20 cellular contexts compared by ENCODE assay signal in genomic region chr19:28136796-28137195, GRCh38.
DNase-seq lines count a peak whose midpoint lies in the region; ATAC-seq, FAIRE-seq and TF ChIP-seq lines count a peak whose summit lies in the region.
"Had no signal": no experiment of that assay in that cellular context is flagged by ENCODE, and none has a peak within 500 bp of the region (broad histone marks: within the 10 kb centered on the region; RNA-seq: fewer than 3 reads in every experiment).

No MANE protein-coding gene starts in this region.

- no peak overlapping the region for H3K27ac Mint-ChIP-seq in neural crest cell (ENCODE audit: unreplicated experiment)
- no peak overlapping the region for H3K27ac Mint-ChIP-seq in activated naive CD4-positive, alpha-beta T cell treated with anti-CD3 and anti-CD28 coated beads, Interleukin-2, amount 10 ng/mL, durations not matched to agents 7 days and 5 days
- H3K27ac Mint-ChIP-seq: B cell; CD4-positive, alpha-beta T cell; CD8-positive, alpha-beta T cell had no signal

- H3K9me3 Mint-ChIP-seq in neural crest cell, result no peaks in the 10 kb centered on the region
- peaks cover 28% of the 10 kb centered on the region for H3K9me3 Mint-ChIP-seq in activated naive CD4-positive, alpha-beta T cell treated with anti-CD3 and anti-CD28 coated beads, Interleukin-2, amount 10 ng/mL, durations not matched to agents 7 days and 5 days

- no peaks in the 10 kb centered on the region for H3K36me3 Mint-ChIP-seq in neural crest cell (ENCODE audit: low read depth)
- no peaks in the 10 kb centered on the region for H3K36me3 Mint-ChIP-seq in activated naive CD4-positive, alpha-beta T cell treated with anti-CD3 and anti-CD28 coated beads, Interleukin-2, amount 10 ng/mL, durations not matched to agents 7 days and 5 days
- H3K36me3 Mint-ChIP-seq: CD8-positive, alpha-beta T cell had no signal

- ATAC-seq in GM21515 (IDR thresholded peaks at IDR 0.05; ENCODE audit: unreplicated experiment), result no peak
- ATAC-seq: A549; CD8-positive, alpha-beta T cell had no signal

- H3K4me1 Mint-ChIP-seq in neural crest cell, result peaks cover 18% of the 10 kb centered on the region
- no peaks in the 10 kb centered on the region for H3K4me1 Mint-ChIP-seq in activated naive CD4-positive, alpha-beta T cell treated with anti-CD3 and anti-CD28 coated beads, Interleukin-2, amount 10 ng/mL, durations not matched to agents 7 days and 5 days
- H3K4me1 Mint-ChIP-seq: B cell had no signal

- no peak for TF ChIP-seq CTCF in neural crest cell (conservative IDR thresholded peaks at IDR 0.05)

- H3K4me3 Mint-ChIP-seq in neural crest cell, result peak overlapping the region; percentile 47
- H3K4me3 Mint-ChIP-seq in activated naive CD4-positive, alpha-beta T cell treated with anti-CD3 and anti-CD28 coated beads, Interleukin-2, amount 10 ng/mL, durations not matched to agents 7 days and 5 days, result no peak overlapping the region
- H3K4me3 Mint-ChIP-seq: B cell; CD4-positive, alpha-beta T cell; CD8-positive, alpha-beta T cell had no signal

- H3K27me3 Mint-ChIP-seq in neural crest cell (ENCODE audit: low read depth), result peaks cover 77% of the 10 kb centered on the region
- no peaks in the 10 kb centered on the region for H3K27me3 Mint-ChIP-seq in activated naive CD4-positive, alpha-beta T cell treated with anti-CD3 and anti-CD28 coated beads, Interleukin-2, amount 10 ng/mL, durations not matched to agents 7 days and 5 days
- H3K27me3 Mint-ChIP-seq: B cell; CD4-positive, alpha-beta T cell had no signal

- peak; percentile 86 for FAIRE-seq in endometrium (lab: Jason Lieb, UNC)
- FAIRE-seq in urothelium cell line (lab: Jason Lieb, UNC), result peak; percentile 52
- FAIRE-seq: A549, D721Med, G401.6, GM12891, GM19239 had no signal

- CTCF ChIA-PET in activated naive CD4-positive, alpha-beta T cell treated with anti-CD3 and anti-CD28 coated beads, Interleukin-2, amount 10 ng/mL, durations not matched to agents 7 days and 5 days (lab: Charles Lee), result no interaction called here

- DNase-seq in islet precursor cell (peak; percentile 78), neural crest cell (ENCODE audit: low read depth, low spot score) (no peak), urothelium cell line (ENCODE audit: low spot score) (no peak), NCI-H1436 (lab: John Stamatoyannopoulos, UW) (no peak)
- no peak for DNase-seq in activated naive CD4-positive, alpha-beta T cell treated with anti-CD3 and anti-CD28 coated beads, Interleukin-2, amount 10 ng/mL, durations not matched to agents 7 days and 5 days
- DNase-seq: AML-193; Caco-2; Calu3; CD4-positive, alpha-beta T cell; CD8-positive, alpha-beta T cell; DMS79 treated with DMSO at 0.1 percent for 48 hours; GF-D8 had no signal
